ENCODE assay signal across 1 cellular context in genomic region chr17:7889166-7889584, GRCh38.
TF ChIP-seq lines count a peak whose summit lies in the region.

No MANE protein-coding gene starts in this region.

TF ChIP-seq in endothelial cell of umbilical vein, 7 proteins besides CTCF, POLR2A, EP300 and RAD21:
- TF ChIP-seq POLR2AphosphoS5 (IDR thresholded peaks at IDR 0.05; ENCODE audit: insufficient read depth, low read depth, low read length) (peak; percentile 35), GATA2 (IDR thresholded peaks at IDR 0.05; ENCODE audit: insufficient read depth, insufficient read length, low read depth, low read length) (no peak)
